1 cellular context compared by ENCODE assay signal in genomic region chr11:65496304-65497140, GRCh38.
TF ChIP-seq lines count a peak whose summit lies in the region.

No MANE protein-coding gene starts in this region.

TF ChIP-seq in GM12878, 131 proteins besides CTCF, POLR2A, EP300 and RAD21 (continued from another document):
- TF ChIP-seq MLLT1 (IDR thresholded peaks at IDR 0.05) (0 out of 2 replicates have a peak, but pooled peaks have one; percentile 6), RELA (IDR thresholded peaks at IDR 0.05; ENCODE audit: borderline replicate concordance, partially characterized antibody) (peak; percentile 19), SUPT20H (IDR thresholded peaks at IDR 0.05; ENCODE audit: borderline replicate concordance, control insufficient read depth, low read depth, low read length) (no peak), SMAD1 (IDR thresholded peaks at IDR 0.05; ENCODE audit: low read depth, partially characterized antibody) (peak; percentile 15), EZH2 (IDR thresholded peaks at IDR 0.05; ENCODE audit: borderline replicate concordance, control insufficient read depth, low read depth, low read length) (no peak), EGR1 (IDR thresholded peaks at IDR 0.05; ENCODE audit: borderline replicate concordance in 1 of 2, low read depth in 2 of 2, low read length in 2 of 2) (no peak), CREB1 (IDR thresholded peaks at IDR 0.05; ENCODE audit: low read depth) (no peak), POU2F2 (IDR thresholded peaks at IDR 0.05; ENCODE audit: borderline replicate concordance, low read depth, low read length) (no peak), RFX5 (IDR thresholded peaks at IDR 0.05; ENCODE audit: low read depth, low read length) (no peak), POLR2AphosphoS2 (IDR thresholded peaks at IDR 0.05; ENCODE audit: low read depth, low read length) (no peak), PAX8 (IDR thresholded peaks at IDR 0.05) (no peak), HDAC2 (IDR thresholded peaks at IDR 0.05) (no peak), MAX (IDR thresholded peaks at IDR 0.05; ENCODE audit: low read depth, low read length) (0 out of 2 replicates have a peak, but pooled peaks have one; percentile 36), ZNF24 (IDR thresholded peaks at IDR 0.05) (no peak), ATF7 (IDR thresholded peaks at IDR 0.05; ENCODE audit: low read depth) (no peak), IKZF2 (IDR thresholded peaks at IDR 0.05) (no peak), BCL11A (IDR thresholded peaks at IDR 0.05; ENCODE audit: low read depth, low read length) (0 out of 2 replicates have a peak, but pooled peaks have one; percentile 24), BACH1 (IDR thresholded peaks at IDR 0.05; ENCODE audit: borderline replicate concordance) (no peak)
- TF ChIP-seq, protein P1, sequence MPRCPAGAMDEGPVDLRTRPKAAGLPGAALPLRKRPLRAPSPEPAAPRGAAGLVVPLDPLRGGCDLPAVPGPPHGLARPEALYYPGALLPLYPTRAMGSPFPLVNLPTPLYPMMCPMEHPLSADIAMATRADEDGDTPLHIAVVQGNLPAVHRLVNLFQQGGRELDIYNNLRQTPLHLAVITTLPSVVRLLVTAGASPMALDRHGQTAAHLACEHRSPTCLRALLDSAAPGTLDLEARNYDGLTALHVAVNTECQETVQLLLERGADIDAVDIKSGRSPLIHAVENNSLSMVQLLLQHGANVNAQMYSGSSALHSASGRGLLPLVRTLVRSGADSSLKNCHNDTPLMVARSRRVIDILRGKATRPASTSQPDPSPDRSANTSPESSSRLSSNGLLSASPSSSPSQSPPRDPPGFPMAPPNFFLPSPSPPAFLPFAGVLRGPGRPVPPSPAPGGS (IDR thresholded peaks at IDR 0.05; ENCODE audit: borderline replicate concordance, insufficient read depth, low read depth, low read length, poor library complexity, severe bottlenecking): no peak
- TF ChIP-seq, protein P2, sequence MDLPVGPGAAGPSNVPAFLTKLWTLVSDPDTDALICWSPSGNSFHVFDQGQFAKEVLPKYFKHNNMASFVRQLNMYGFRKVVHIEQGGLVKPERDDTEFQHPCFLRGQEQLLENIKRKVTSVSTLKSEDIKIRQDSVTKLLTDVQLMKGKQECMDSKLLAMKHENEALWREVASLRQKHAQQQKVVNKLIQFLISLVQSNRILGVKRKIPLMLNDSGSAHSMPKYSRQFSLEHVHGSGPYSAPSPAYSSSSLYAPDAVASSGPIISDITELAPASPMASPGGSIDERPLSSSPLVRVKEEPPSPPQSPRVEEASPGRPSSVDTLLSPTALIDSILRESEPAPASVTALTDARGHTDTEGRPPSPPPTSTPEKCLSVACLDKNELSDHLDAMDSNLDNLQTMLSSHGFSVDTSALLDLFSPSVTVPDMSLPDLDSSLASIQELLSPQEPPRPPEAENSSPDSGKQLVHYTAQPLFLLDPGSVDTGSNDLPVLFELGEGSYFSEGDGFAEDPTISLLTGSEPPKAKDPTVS (IDR thresholded peaks at IDR 0.05; ENCODE audit: low read depth, low read length): no peak
- TF ChIP-seq, protein P3, sequence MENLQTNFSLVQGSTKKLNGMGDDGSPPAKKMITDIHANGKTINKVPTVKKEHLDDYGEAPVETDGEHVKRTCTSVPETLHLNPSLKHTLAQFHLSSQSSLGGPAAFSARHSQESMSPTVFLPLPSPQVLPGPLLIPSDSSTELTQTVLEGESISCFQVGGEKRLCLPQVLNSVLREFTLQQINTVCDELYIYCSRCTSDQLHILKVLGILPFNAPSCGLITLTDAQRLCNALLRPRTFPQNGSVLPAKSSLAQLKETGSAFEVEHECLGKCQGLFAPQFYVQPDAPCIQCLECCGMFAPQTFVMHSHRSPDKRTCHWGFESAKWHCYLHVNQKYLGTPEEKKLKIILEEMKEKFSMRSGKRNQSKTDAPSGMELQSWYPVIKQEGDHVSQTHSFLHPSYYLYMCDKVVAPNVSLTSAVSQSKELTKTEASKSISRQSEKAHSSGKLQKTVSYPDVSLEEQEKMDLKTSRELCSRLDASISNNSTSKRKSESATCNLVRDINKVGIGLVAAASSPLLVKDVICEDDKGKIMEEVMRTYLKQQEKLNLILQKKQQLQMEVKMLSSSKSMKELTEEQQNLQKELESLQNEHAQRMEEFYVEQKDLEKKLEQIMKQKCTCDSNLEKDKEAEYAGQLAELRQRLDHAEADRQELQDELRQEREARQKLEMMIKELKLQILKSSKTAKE (IDR thresholded peaks at IDR 0.05; ENCODE audit: low read depth, poor library complexity, severe bottlenecking): peak; percentile 24
- TF ChIP-seq, protein P4, sequence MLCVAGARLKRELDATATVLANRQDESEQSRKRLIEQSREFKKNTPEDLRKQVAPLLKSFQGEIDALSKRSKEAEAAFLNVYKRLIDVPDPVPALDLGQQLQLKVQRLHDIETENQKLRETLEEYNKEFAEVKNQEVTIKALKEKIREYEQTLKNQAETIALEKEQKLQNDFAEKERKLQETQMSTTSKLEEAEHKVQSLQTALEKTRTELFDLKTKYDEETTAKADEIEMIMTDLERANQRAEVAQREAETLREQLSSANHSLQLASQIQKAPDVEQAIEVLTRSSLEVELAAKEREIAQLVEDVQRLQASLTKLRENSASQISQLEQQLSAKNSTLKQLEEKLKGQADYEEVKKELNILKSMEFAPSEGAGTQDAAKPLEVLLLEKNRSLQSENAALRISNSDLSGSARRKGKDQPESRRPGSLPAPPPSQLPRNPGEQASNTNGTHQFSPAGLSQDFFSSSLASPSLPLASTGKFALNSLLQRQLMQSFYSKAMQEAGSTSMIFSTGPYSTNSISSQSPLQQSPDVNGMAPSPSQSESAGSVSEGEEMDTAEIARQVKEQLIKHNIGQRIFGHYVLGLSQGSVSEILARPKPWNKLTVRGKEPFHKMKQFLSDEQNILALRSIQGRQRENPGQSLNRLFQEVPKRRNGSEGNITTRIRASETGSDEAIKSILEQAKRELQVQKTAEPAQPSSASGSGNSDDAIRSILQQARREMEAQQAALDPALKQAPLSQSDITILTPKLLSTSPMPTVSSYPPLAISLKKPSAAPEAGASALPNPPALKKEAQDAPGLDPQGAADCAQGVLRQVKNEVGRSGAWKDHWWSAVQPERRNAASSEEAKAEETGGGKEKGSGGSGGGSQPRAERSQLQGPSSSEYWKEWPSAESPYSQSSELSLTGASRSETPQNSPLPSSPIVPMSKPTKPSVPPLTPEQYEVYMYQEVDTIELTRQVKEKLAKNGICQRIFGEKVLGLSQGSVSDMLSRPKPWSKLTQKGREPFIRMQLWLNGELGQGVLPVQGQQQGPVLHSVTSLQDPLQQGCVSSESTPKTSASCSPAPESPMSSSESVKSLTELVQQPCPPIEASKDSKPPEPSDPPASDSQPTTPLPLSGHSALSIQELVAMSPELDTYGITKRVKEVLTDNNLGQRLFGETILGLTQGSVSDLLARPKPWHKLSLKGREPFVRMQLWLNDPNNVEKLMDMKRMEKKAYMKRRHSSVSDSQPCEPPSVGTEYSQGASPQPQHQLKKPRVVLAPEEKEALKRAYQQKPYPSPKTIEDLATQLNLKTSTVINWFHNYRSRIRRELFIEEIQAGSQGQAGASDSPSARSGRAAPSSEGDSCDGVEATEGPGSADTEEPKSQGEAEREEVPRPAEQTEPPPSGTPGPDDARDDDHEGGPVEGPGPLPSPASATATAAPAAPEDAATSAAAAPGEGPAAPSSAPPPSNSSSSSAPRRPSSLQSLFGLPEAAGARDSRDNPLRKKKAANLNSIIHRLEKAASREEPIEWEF (IDR thresholded peaks at IDR 0.05; ENCODE audit: insufficient replicate concordance, low read depth, low read length): no peak
- TF ChIP-seq, protein P5, sequence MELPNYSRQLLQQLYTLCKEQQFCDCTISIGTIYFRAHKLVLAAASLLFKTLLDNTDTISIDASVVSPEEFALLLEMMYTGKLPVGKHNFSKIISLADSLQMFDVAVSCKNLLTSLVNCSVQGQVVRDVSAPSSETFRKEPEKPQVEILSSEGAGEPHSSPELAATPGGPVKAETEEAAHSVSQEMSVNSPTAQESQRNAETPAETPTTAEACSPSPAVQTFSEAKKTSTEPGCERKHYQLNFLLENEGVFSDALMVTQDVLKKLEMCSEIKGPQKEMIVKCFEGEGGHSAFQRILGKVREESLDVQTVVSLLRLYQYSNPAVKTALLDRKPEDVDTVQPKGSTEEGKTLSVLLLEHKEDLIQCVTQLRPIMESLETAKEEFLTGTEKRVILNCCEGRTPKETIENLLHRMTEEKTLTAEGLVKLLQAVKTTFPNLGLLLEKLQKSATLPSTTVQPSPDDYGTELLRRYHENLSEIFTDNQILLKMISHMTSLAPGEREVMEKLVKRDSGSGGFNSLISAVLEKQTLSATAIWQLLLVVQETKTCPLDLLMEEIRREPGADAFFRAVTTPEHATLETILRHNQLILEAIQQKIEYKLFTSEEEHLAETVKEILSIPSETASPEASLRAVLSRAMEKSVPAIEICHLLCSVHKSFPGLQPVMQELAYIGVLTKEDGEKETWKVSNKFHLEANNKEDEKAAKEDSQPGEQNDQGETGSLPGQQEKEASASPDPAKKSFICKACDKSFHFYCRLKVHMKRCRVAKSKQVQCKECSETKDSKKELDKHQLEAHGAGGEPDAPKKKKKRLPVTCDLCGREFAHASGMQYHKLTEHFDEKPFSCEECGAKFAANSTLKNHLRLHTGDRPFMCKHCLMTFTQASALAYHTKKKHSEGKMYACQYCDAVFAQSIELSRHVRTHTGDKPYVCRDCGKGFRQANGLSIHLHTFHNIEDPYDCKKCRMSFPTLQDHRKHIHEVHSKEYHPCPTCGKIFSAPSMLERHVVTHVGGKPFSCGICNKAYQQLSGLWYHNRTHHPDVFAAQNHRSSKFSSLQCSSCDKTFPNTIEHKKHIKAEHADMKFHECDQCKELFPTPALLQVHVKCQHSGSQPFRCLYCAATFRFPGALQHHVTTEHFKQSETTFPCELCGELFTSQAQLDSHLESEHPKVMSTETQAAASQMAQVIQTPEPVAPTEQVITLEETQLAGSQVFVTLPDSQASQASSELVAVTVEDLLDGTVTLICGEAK (IDR thresholded peaks at IDR 0.05; ENCODE audit: borderline replicate concordance): peak; percentile 51; the same call in 1 of the 2 replicates
- TF ChIP-seq, protein P6, sequence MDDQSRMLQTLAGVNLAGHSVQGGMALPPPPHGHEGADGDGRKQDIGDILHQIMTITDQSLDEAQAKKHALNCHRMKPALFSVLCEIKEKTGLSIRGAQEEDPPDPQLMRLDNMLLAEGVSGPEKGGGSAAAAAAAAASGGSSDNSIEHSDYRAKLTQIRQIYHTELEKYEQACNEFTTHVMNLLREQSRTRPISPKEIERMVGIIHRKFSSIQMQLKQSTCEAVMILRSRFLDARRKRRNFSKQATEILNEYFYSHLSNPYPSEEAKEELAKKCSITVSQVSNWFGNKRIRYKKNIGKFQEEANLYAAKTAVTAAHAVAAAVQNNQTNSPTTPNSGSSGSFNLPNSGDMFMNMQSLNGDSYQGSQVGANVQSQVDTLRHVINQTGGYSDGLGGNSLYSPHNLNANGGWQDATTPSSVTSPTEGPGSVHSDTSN (IDR thresholded peaks at IDR 0.05; ENCODE audit: insufficient replicate concordance, low read depth, low read length): no peak
